Comparison of ENCODE assay signal across 8 cellular contexts in the genomic region with DNA sequence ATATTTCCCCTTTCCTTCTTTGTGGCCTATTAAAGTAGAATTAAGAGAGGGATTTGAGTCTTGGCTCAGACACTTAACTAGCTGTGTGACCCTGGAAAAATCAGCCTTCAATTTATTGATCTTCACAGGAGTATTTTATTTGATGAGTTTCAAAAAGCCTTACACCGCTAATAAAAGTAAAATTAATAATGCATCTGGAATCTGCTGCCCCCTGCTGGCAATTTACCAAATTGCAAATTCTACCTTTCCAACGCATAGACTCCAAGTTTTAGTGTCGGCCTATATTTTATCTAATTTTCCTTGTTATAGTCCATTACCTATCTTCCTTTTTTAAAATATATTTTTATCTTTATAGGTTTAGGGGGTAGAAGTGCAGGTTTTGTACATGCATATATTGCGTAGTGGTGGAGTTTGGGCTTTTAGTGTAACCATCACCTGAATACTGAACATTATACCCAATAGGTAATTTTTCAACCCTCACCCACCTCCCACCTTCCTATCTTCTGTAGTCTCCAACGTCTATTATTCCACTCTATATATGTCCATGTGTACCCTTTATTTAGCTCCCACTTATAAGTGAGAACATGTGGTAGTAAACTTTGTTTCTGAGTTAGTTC. TPM values are rescaled to one million over a fixed set of nuclear protein-coding genes. Genes with fewer than 3 reads are reported as not detected.
DNase-seq lines count a peak whose midpoint lies in the region; ATAC-seq and FAIRE-seq lines count a peak whose summit lies in the region.

No MANE protein-coding gene starts in this region.

- intact Hi-C loops in Right ventricle myocardium superior (cut with DNase I), result loop anchor here (5.0 kb wide), 2 partner anchors 104 to 204 kb away; no protein-coding TSS in a partner anchor
- intact Hi-C loops in Right ventricle myocardium inferior (cut with DNase I), result loop anchor here (2.0 kb wide), 1 partner anchor 105 kb away; no protein-coding TSS in a partner anchor
- intact Hi-C loops in sciatic nerve (cut with DNase I), result loop anchor here (5.0 kb wide), 1 partner anchor 104 kb away; no protein-coding TSS in a partner anchor

- DNase-seq in Right ventricle myocardium superior, result no peak
- no peak for DNase-seq in Right ventricle myocardium inferior (ENCODE audit: missing footprints)
- DNase-seq in NCI-H748 treated with DMSO at 0.1 percent for 48 hours (lab: John Stamatoyannopoulos, UW), result peak; percentile 22
- peak; percentile 61 to 68 for DNase-seq in activated T-cell treated with anti-CD3 and anti-CD28 coated beads, Interleukin-2, amount 50 U/mL, for 48 hours
- no peak for DNase-seq in frontal cortex (ENCODE audit: low spot score in 2 of 2)
- DNase-seq in sciatic nerve (ENCODE audit: low spot score), result peak; percentile 67
- DNase-seq in GM19240 (ENCODE audit: insufficient read length, low spot score), result no peak

- ATAC-seq in Right ventricle myocardium superior (ENCODE audit: poor library complexity) (peak; percentile 51), Right ventricle myocardium inferior (no peak), sciatic nerve (no peak), HG03571 (IDR thresholded peaks at IDR 0.05; ENCODE audit: unreplicated experiment) (no peak)

- FAIRE-seq in frontal cortex (lab: Jason Lieb, UNC), result peak; percentile 83

RNA-seq across cellular contexts. Expression of a gene that starts 46.3 kb away (rescaled TPM):
- total RNA-seq in Right ventricle myocardium superior (17.5 TPM), Right ventricle myocardium inferior (18.1 TPM), frontal cortex (66.9 TPM), sciatic nerve (31.5 TPM)

Comparison
In these comparisons a context has a peak if more than half of its experiments do, and no peak if none do; other contexts are left out.
1. DNase-seq: peak in NCI-H748 treated with DMSO at 0.1 percent for 48 hours (single experiment), activated T-cell treated with anti-CD3 and anti-CD28 coated beads, Interleukin-2, amount 50 U/mL, for 48 hours (2 of 2) and sciatic nerve (single experiment); none in Right ventricle myocardium superior (single experiment), Right ventricle myocardium inferior (single experiment), frontal cortex (0 of 2) and GM19240 (single experiment).